ENCODE assay signal across 12 cellular contexts in genomic region chr7:152136623-152137022, GRCh38.
DNase-seq lines count a peak whose midpoint lies in the region; ATAC-seq and TF ChIP-seq lines count a peak whose summit lies in the region.
"Had no signal": no experiment of that assay in that cellular context is flagged by ENCODE, and none has a peak within 500 bp of the region (broad histone marks: within the 10 kb centered on the region; RNA-seq: fewer than 3 reads in every experiment).

No MANE protein-coding gene starts in this region.

- 0 out of 2 replicates have a peak, but pooled peaks cover 3% of the 10 kb centered on the region for H4K20me1 ChIP-seq in IMR-90 (ENCODE audit: insufficient read depth, low read length)

- H4K91ac ChIP-seq in IMR-90 (ENCODE audit: insufficient read depth, low read depth, low read length), result no peak overlapping the region

- CTCF ChIA-PET in IMR-90 (lab: Yijun Ruan, JAX), result interaction anchor here (0.6 to 1.6 kb wide), 3 partner anchors 9 to 159 kb away, joined by 3 to 4 read pairs (median 4); no protein-coding TSS in a partner anchor

- no peak for TF ChIP-seq POLR2A in IMR-90 (IDR thresholded peaks at IDR 0.05; ENCODE audit: low read depth, low read length)

- no peak overlapping the region for H3K4me3 Mint-ChIP-seq in activated naive CD8-positive, alpha-beta T cell treated with anti-CD3 and anti-CD28 coated beads, Interleukin-2, amount 50 U/mL, for 24 hours

- H3K9ac ChIP-seq in IMR-90 (ENCODE audit: low read depth, low read length) (no peak overlapping the region), subcutaneous abdominal adipose tissue (ENCODE audit: low read length in 5 of 5) (peak overlapping the region in 3 of 5 donors; percentile 7 to 37 (median 21))

- H2BK5ac ChIP-seq in IMR-90 (ENCODE audit: low read depth, low read length, poor library complexity, severe bottlenecking), result no peak overlapping the region

- DNase-seq in IMR-90 (peak; percentile 31), medulla oblongata (ENCODE audit: extremely low spot score) (peak; percentile 51), NCI-H1930 (lab: John Stamatoyannopoulos, UW) (no peak), SKM-1 (lab: John Stamatoyannopoulos, UW; ENCODE audit: unreplicated experiment) (no peak)
- DNase-seq in activated naive CD8-positive, alpha-beta T cell treated with anti-CD3 and anti-CD28 coated beads, Interleukin-2, amount 50 U/mL, for 24 hours, result no peak
- DNase-seq: GOT3; MV-4-11; stimulated activated CD4-positive, alpha-beta T cell treated with anti-CD3 and anti-CD28 coated beads, Interleukin-15, amount 100 ng/mL, for 24 hours; stimulated activated naive CD8-positive, alpha-beta T cell treated with anti-CD3 and anti-CD28 coated beads, Interleukin-15, Interleukin-2, amounts not matched to agents 100 U/mL and 50 U/mL, for 24 hours; T-helper 9 cell had no signal

- no peaks in the 10 kb centered on the region for H3K9me3 ChIP-seq in IMR-90 (ENCODE audit: control insufficient read depth, insufficient read depth, low read length)
- H3K9me3 ChIP-seq in ectodermal cell (ENCODE audit: control insufficient read depth, low read length), result no peaks in the 10 kb centered on the region
- no peaks in the 10 kb centered on the region for H3K9me3 ChIP-seq in subcutaneous abdominal adipose tissue (ENCODE audit: control insufficient read depth in 5 of 5, low read length in 5 of 5)

- intact Hi-C loops in IMR-90 (cut with micrococcal nuclease), result no loop called here

- no peak overlapping the region for H2BK15ac ChIP-seq in IMR-90 (ENCODE audit: low read depth, low read length)

- peaks cover 26% of the 10 kb centered on the region for H3K9me1 ChIP-seq in IMR-90 (ENCODE audit: insufficient read depth, low read length)

- no peak overlapping the region for H4K8ac ChIP-seq in IMR-90 (ENCODE audit: low read depth in 2 of 2, low read length in 2 of 2)

- BruUV-seq in IMR-90 (replicated peaks; lab: Mats Ljungman, UMichigan), result no TSS peak

- H3K27me3 ChIP-seq in IMR-90 (ENCODE audit: control insufficient read depth, insufficient read depth, low read length), result no peaks in the 10 kb centered on the region
- no peaks in the 10 kb centered on the region for H3K27me3 ChIP-seq in ectodermal cell (ENCODE audit: control insufficient read depth, insufficient read depth, low read length, poor library complexity, severe bottlenecking)
- H3K27me3 ChIP-seq in subcutaneous abdominal adipose tissue (ENCODE audit: control insufficient read depth in 5 of 5, insufficient read depth in 4 of 5, low read length in 5 of 5), result no peaks in the 10 kb centered on the region

- H2AK5ac ChIP-seq in IMR-90 (ENCODE audit: low read depth, low read length), result no peak overlapping the region

- H3K36me3 Mint-ChIP-seq in activated naive CD8-positive, alpha-beta T cell treated with anti-CD3 and anti-CD28 coated beads, Interleukin-2, amount 50 U/mL, for 24 hours (ENCODE audit: low read depth), result peaks cover 28% of the 10 kb centered on the region

- peak; percentile 39; the same call in 1 of the 2 replicates for ATAC-seq in IMR-90 (ENCODE audit: low read depth)
- ATAC-seq in activated naive CD8-positive, alpha-beta T cell treated with anti-CD3 and anti-CD28 coated beads, Interleukin-2, amount 50 U/mL, for 24 hours, result no peak
- ATAC-seq: stimulated activated naive CD8-positive, alpha-beta T cell treated with anti-CD3 and anti-CD28 coated beads, Interleukin-15, Interleukin-2, amounts not matched to agents 100 U/mL and 50 U/mL, for 24 hours had no signal

- H3K4me1 ChIP-seq in IMR-90 (ENCODE audit: control insufficient read depth, insufficient read depth, low read length) (no peaks in the 10 kb centered on the region), ectodermal cell (ENCODE audit: control insufficient read depth, insufficient read depth, low read length) (peaks cover 7% of the 10 kb centered on the region), subcutaneous abdominal adipose tissue (ENCODE audit: control insufficient read depth in 5 of 5, insufficient read depth in 5 of 5, low read length in 5 of 5) (peaks cover 2 to 36% (median 29%) of the 10 kb centered on the region in 5 donors)

- H3K27ac ChIP-seq in IMR-90 (ENCODE audit: insufficient read depth, low read length), result no peak overlapping the region
- H3K27ac ChIP-seq in ectodermal cell (ENCODE audit: insufficient read depth, low read depth, low read length, poor library complexity, severe bottlenecking), result peak overlapping the region; percentile 72
- H3K27ac ChIP-seq in subcutaneous abdominal adipose tissue (ENCODE audit: low read depth, low read length), result peak overlapping the region; percentile 81

- H3K4ac ChIP-seq in IMR-90 (ENCODE audit: low read depth, low read length), result no peak overlapping the region

- H4K5ac ChIP-seq in IMR-90 (ENCODE audit: low read depth, low read length), result no peak overlapping the region

- H3K36me3 ChIP-seq in IMR-90 (ENCODE audit: control insufficient read depth, insufficient read depth, low read length), result peaks cover 43% of the 10 kb centered on the region
- H3K36me3 ChIP-seq in ectodermal cell (ENCODE audit: control insufficient read depth, insufficient read depth, low read length), result peaks cover 19% of the 10 kb centered on the region
- H3K36me3 ChIP-seq in subcutaneous abdominal adipose tissue (ENCODE audit: control insufficient read depth in 5 of 5, insufficient read depth in 5 of 5, low read length in 5 of 5), result peaks cover 5 to 65% (median 45%) of the 10 kb centered on the region in 5 donors

- POLR2A ChIA-PET in IMR-90 (lab: Charles Lee; ENCODE audit: unreplicated experiment), result interaction anchor here (1.4 kb wide), 1 partner anchor 13 kb away, joined by 3 read pairs; no protein-coding TSS in a partner anchor

- no peaks in the 10 kb centered on the region for H3K27me3 Mint-ChIP-seq in activated naive CD8-positive, alpha-beta T cell treated with anti-CD3 and anti-CD28 coated beads, Interleukin-2, amount 50 U/mL, for 24 hours

- no peak overlapping the region for H2BK120ac ChIP-seq in IMR-90 (ENCODE audit: low read depth, low read length)

- 71% methylated on average over 6 of the region's 11 CpGs; no CpG with 5 or more reads in 1 of the 2 experiments for WGBS in IMR-90 (ENCODE audit: extremely low coverage in 2 of 2, insufficient read length in 1 of 2), 2 experiments
- 82% methylated on average over 11 of the region's 11 CpGs for WGBS in ectodermal cell, 2 experiments

- H3K4me2 ChIP-seq in IMR-90 (ENCODE audit: low read depth, low read length), result no peak overlapping the region

- dilution Hi-C loops in IMR-90 (cut with HindIII; ENCODE audit: low sequenced_read_pairs, unreplicated experiment), result no loop called here

- no peak overlapping the region for H2BK20ac ChIP-seq in IMR-90 (ENCODE audit: low read depth, low read length)

- no peak overlapping the region for H2AFZ ChIP-seq in IMR-90 (replicated peaks; ENCODE audit: low read length, poor library complexity)

- no peaks in the 10 kb centered on the region for H3K4me1 Mint-ChIP-seq in activated naive CD8-positive, alpha-beta T cell treated with anti-CD3 and anti-CD28 coated beads, Interleukin-2, amount 50 U/mL, for 24 hours

- H3K56ac ChIP-seq in IMR-90 (ENCODE audit: extremely low read depth, insufficient read depth, low read length), result no peak overlapping the region

- no peak overlapping the region for H3K14ac ChIP-seq in IMR-90 (replicated peaks; ENCODE audit: low read depth, low read length)

- H3K18ac ChIP-seq in IMR-90 (ENCODE audit: low read depth, low read length), result no peak overlapping the region

- H3K79me1 ChIP-seq in IMR-90 (ENCODE audit: low read depth in 1 of 2, low read length in 2 of 2), result peaks cover 5 to 15% of the 10 kb centered on the region in 2 experiments

- no peak overlapping the region for H3K27ac Mint-ChIP-seq in activated naive CD8-positive, alpha-beta T cell treated with anti-CD3 and anti-CD28 coated beads, Interleukin-2, amount 50 U/mL, for 24 hours

- no peaks in the 10 kb centered on the region for H3K9me3 Mint-ChIP-seq in activated naive CD8-positive, alpha-beta T cell treated with anti-CD3 and anti-CD28 coated beads, Interleukin-2, amount 50 U/mL, for 24 hours

- no peak for TF ChIP-seq RAD21 in IMR-90 (IDR thresholded peaks at IDR 0.05; ENCODE audit: low read length)

- in situ Hi-C loops in IMR-90 (cut with MboI; ENCODE audit: low sequenced_read_pairs), result no loop called here

- H3K23ac ChIP-seq in IMR-90 (ENCODE audit: low read depth, low read length), result no peak overlapping the region

- no peak overlapping the region for H3K4me3 ChIP-seq in IMR-90 (ENCODE audit: insufficient read depth, low read depth, low read length)
- no peak overlapping the region for H3K4me3 ChIP-seq in ectodermal cell (ENCODE audit: insufficient read depth, low read depth, low read length)
- peak overlapping the region in 4 of 5 donors; percentile 16 to 42 (median 24) for H3K4me3 ChIP-seq in subcutaneous abdominal adipose tissue (ENCODE audit: low read depth in 1 of 5, low read length in 5 of 5)

- H2AK9ac ChIP-seq in IMR-90 (replicated peaks; ENCODE audit: low read depth, low read length, poor library complexity), result no peak overlapping the region

- TF ChIP-seq CTCF in IMR-90 (conservative IDR thresholded peaks at IDR 0.05; ENCODE audit: low read depth, low read length), result no peak

TF ChIP-seq in IMR-90, 13 proteins besides CTCF, POLR2A, EP300 and RAD21 (continues in another document):
- TF ChIP-seq USF2 (IDR thresholded peaks at IDR 0.05; ENCODE audit: low read depth, low read length) (no peak), FOS (IDR thresholded peaks at IDR 0.05; ENCODE audit: low read depth, low read length) (no peak), MXI1 (IDR thresholded peaks at IDR 0.05; ENCODE audit: borderline replicate concordance, low read depth, low read length) (no peak), CEBPB (IDR thresholded peaks at IDR 0.05; ENCODE audit: low read depth, low read length) (no peak), RCOR1 (IDR thresholded peaks at IDR 0.05; ENCODE audit: insufficient replicate concordance, low read length) (no peak), SMC3 (IDR thresholded peaks at IDR 0.05; ENCODE audit: low read depth, low read length) (no peak), MAZ (IDR thresholded peaks at IDR 0.05; ENCODE audit: borderline replicate concordance, low read depth, low read length) (no peak), BHLHE40 (IDR thresholded peaks at IDR 0.05; ENCODE audit: low read depth, low read length) (no peak), MAFK (IDR thresholded peaks at IDR 0.05; ENCODE audit: low read depth, low read length) (no peak)

Comparison
In these comparisons a context has a peak if more than half of its experiments do, and no peak if none do; other contexts are left out.
1. DNase-seq: peak in IMR-90 (single experiment) and medulla oblongata (single experiment); none in NCI-H1930 (0 of 2), SKM-1 (single experiment) and activated naive CD8-positive, alpha-beta T cell treated with anti-CD3 and anti-CD28 coated beads, Interleukin-2, amount 50 U/mL, for 24 hours (single experiment).
2. H3K4me3 ChIP-seq: peak in subcutaneous abdominal adipose tissue (4 of 5); none in IMR-90 (single experiment) and ectodermal cell (single experiment).